In the genomic region with DNA sequence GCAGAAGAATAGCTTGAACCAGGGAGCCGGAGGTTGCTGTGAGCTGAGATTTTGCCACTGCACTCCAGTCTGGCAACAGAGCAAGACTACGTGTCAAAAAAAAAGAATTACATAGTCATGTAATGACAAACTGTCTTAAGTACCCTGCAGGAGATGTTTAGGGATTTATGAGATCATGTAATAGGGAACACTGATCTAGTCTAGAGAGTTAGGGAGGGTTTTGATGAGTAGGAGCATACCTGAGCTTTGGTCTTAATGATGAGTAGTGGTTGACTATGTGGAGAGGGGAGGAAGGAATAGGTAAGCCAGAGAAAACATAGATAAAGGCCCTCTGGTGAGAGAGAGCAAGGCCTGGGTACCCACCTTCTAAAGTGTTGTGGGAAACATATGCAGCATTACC, we compare ENCODE assay signal across 8 cellular contexts.
"Had no signal": no experiment of that assay in that cellular context is flagged by ENCODE, and none has a peak within 500 bp of the region (broad histone marks: within the 10 kb centered on the region; RNA-seq: fewer than 3 reads in every experiment).

No MANE protein-coding gene starts in this region.

- ATAC-seq: GM23338, HepG2 had no signal

- H3K4me3 Mint-ChIP-seq: GM23338, H9, IgD-negative memory B cell had no signal

- H3K9me3 Mint-ChIP-seq: GM23338, H9, IgD-negative memory B cell had no signal

- H3K4me3 ChIP-seq: GM23338 had no signal

- FAIRE-seq: H1, H54, HepG2 had no signal

- DNase-seq: H9, HCEC 1CT had no signal

- H3K27ac ChIP-seq: HL-60 had no signal

- H3K36me3 Mint-ChIP-seq: IgD-negative memory B cell had no signal

- H3K27ac Mint-ChIP-seq: GM23338, H9 had no signal

- H3K27me3 Mint-ChIP-seq: IgD-negative memory B cell had no signal
